2 cellular contexts compared by ENCODE assay signal in genomic region chr6:106528521-106528920, GRCh38.
TF ChIP-seq lines count a peak whose summit lies in the region.

No MANE protein-coding gene starts in this region.

TF ChIP-seq in SK-N-SH, 30 proteins besides CTCF, POLR2A, EP300 and RAD21 (continued from another document):
- no peak for TF ChIP-seq ELF1 (IDR thresholded peaks at IDR 0.05)
- TF ChIP-seq RFX5 (IDR thresholded peaks at IDR 0.05; ENCODE audit: low read length) = no peak
- no peak for TF ChIP-seq FOXJ3 (CRISPR knock-in tag; IDR thresholded peaks at IDR 0.05)
- no peak for TF ChIP-seq MXI1 (IDR thresholded peaks at IDR 0.05; ENCODE audit: low read depth, low read length)

TF ChIP-seq in SK-N-SH treated with all-trans-retinoic acid at 6 μM for 48 hours, 23 proteins besides CTCF, POLR2A, EP300 and RAD21 (continued from another document):
- TF ChIP-seq CSRNP3 (CRISPR knock-in tag; IDR thresholded peaks at IDR 0.05) (no peak), ZFP3 (CRISPR knock-in tag; IDR thresholded peaks at IDR 0.05) (no peak), CSDC2 (CRISPR knock-in tag; IDR thresholded peaks at IDR 0.05) (no peak), PPARA (CRISPR knock-in tag; IDR thresholded peaks at IDR 0.05; ENCODE audit: borderline replicate concordance) (no peak), CREB5 (CRISPR knock-in tag; IDR thresholded peaks at IDR 0.05; ENCODE audit: low read depth) (no peak)
